In genomic region chr19:45584332-45585157, GRCh38 we compare ENCODE assay signal across 8 cellular contexts. TPM values are rescaled to one million over a fixed set of nuclear protein-coding genes. Genes with fewer than 3 reads are reported as not detected.
DNase-seq lines count a peak whose midpoint lies in the region; ATAC-seq and TF ChIP-seq lines count a peak whose summit lies in the region.

OPA3 (minus strand) TSS chr19:45584802; CDS start chr19:45584764, 38 bp downstream.

- H3K36me3 ChIP-seq in kidney epithelial cell (ENCODE audit: control insufficient read depth, insufficient read depth, low read length) = no peaks in the 10 kb centered on the region

- intact Hi-C loops in activated CD4-positive, alpha-beta T cell treated with anti-CD3 and anti-CD28 coated beads for 36 hours (cut with DNase I, micrococcal nuclease) = loop anchor here (1.0 to 2.0 kb wide), 23 partner anchors 26 to 318 kb away; partner anchors contain the start of genes QPCTL (in 2 of the 2), RTN2 (in 2 of the 2), DMWD (in 1 of the 2) and ERCC2 (in 1 of the 2)

- peaks cover 22% of the 10 kb centered on the region for H3K4me1 Mint-ChIP-seq in activated CD4-positive, alpha-beta T cell treated with anti-CD3 and anti-CD28 coated beads for 36 hours

- DNase-seq in Ammon's horn (ENCODE audit: low spot score) (peak; percentile 100), GM19238 (ENCODE audit: insufficient read length, low spot score) (peak; percentile 96), NCI-H524 (lab: John Stamatoyannopoulos, UW) (peak; percentile 98 to 99), choroid plexus epithelial cell (ENCODE audit: low read depth) (peak; percentile 100), kidney epithelial cell (ENCODE audit: low read depth) (peak; percentile 99)
- peak; percentile 100 for DNase-seq in activated CD4-positive, alpha-beta T cell treated with anti-CD3 and anti-CD28 coated beads for 36 hours
- DNase-seq in stimulated activated CD4-positive, alpha-beta T cell treated with anti-CD3 and anti-CD28 coated beads, Interleukin-15, amount 100 ng/mL, for 48 hours (ENCODE audit: low read depth in 2 of 2) = peak; percentile 99

- H3K27me3 ChIP-seq in kidney epithelial cell (ENCODE audit: control insufficient read depth, insufficient read depth, low read length) = no peaks in the 10 kb centered on the region

- TF ChIP-seq CTCF in choroid plexus epithelial cell (conservative IDR thresholded peaks at IDR 0.05; ENCODE audit: low read depth, low read length) = no peak
- no peak for TF ChIP-seq CTCF in kidney epithelial cell (IDR thresholded peaks at IDR 0.05; ENCODE audit: insufficient read depth, low read length, poor library complexity, severe bottlenecking)

- no peaks in the 10 kb centered on the region for H3K9me3 Mint-ChIP-seq in activated CD4-positive, alpha-beta T cell treated with anti-CD3 and anti-CD28 coated beads for 36 hours (ENCODE audit: low read depth)

- H3K27ac Mint-ChIP-seq in activated CD4-positive, alpha-beta T cell treated with anti-CD3 and anti-CD28 coated beads for 36 hours = peak within 1 kb of the TSS; percentile 93

- POLR2A ChIA-PET in activated CD4-positive, alpha-beta T cell treated with anti-CD3 and anti-CD28 coated beads for 36 hours (lab: Charles Lee) = interaction anchor here (0.5 to 1.4 kb wide), 6 partner anchors 9 to 132 kb away, joined by 3 to 9 read pairs (median 4); no protein-coding TSS in a partner anchor

- peaks cover 2% of the 10 kb centered on the region for H3K27me3 Mint-ChIP-seq in activated CD4-positive, alpha-beta T cell treated with anti-CD3 and anti-CD28 coated beads for 36 hours

- peak within 1 kb of the TSS; percentile 87 for H3K4me3 Mint-ChIP-seq in activated CD4-positive, alpha-beta T cell treated with anti-CD3 and anti-CD28 coated beads for 36 hours

- ATAC-seq in HG03442 (IDR thresholded peaks at IDR 0.05; ENCODE audit: unreplicated experiment) = peak; percentile 86
- peak; percentile 95 for ATAC-seq in activated CD4-positive, alpha-beta T cell treated with anti-CD3 and anti-CD28 coated beads for 36 hours

- H3K4me3 ChIP-seq in choroid plexus epithelial cell (ENCODE audit: low read depth, low read length) (peak within 1 kb of the TSS; percentile 91), kidney epithelial cell (ENCODE audit: low read depth, low read length) (peak within 1 kb of the TSS; percentile 84)

- peaks cover 14% of the 10 kb centered on the region for H3K36me3 Mint-ChIP-seq in activated CD4-positive, alpha-beta T cell treated with anti-CD3 and anti-CD28 coated beads for 36 hours (ENCODE audit: low read depth)

- CTCF ChIA-PET in activated CD4-positive, alpha-beta T cell treated with anti-CD3 and anti-CD28 coated beads for 36 hours (lab: Charles Lee) = interaction anchor here (0.5 to 4.8 kb wide), 8 partner anchors 26 to 108 kb away, joined by 3 to 13 read pairs (median 4); partner anchors contain the start of gene QPCTL

RNA-seq across cellular contexts. Expression of gene OPA3, which starts in this region (rescaled TPM):
- total RNA-seq in activated CD4-positive, alpha-beta T cell treated with anti-CD3 and anti-CD28 coated beads for 36 hours = 10 to 100 TPM; 13.8 to 14.4 TPM
- total RNA-seq in kidney epithelial cell = 12.3 and 15.5 TPM in 2 replicates

Comparison
In these comparisons a context has a peak if more than half of its experiments do, and no peak if none do; other contexts are left out.
1. Peak in every context shown above with its lines: DNase-seq, ATAC-seq and H3K4me3 ChIP-seq.